8 cellular contexts compared by ENCODE assay signal in the genomic region with DNA sequence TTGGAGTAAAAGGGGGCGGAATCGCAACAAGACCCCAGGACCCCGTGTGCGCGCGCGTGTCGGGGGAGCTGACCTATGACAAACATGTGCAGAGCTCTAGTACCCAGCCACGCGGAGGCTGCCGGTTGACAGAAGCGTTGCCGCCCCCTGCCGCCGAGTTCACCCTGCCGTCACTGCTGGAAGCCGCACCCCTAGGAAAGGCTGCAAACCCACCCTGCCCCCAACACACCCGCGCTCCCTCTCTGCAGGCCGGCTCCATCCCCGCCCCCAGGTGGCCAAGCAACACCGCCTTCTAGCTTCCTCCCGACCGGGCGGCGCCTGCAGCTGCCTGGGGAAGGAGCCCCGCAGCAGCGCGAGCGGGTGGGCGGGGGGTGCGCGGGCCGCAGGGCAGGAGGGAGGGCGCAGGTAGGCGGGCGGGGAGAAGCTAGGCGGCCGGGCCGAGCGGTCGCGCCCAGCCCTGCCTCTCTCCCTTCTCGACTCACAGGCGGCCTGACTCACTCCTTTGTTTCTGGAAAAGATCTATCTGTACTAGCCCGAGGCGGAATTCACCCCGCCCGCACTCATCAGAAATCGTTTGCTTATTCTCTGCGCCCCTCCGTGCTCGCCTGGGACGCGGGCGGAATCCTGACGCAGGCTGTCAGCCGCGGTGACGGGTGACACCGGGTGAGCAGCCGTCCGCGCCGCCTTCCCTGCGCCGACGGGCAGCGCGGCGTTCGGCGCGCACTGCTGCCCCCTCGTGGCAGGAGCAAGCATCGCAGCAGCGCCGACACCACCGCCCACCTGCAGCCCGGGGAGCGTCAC.
DNase-seq lines count a peak whose midpoint lies in the region; ATAC-seq and TF ChIP-seq lines count a peak whose summit lies in the region.

No MANE protein-coding gene starts in this region.

- peak; percentile 79 for ATAC-seq in CD8-positive, alpha-beta T cell
- ATAC-seq in GM19468 (IDR thresholded peaks at IDR 0.05; ENCODE audit: extremely low read depth, unreplicated experiment) = peak; percentile 89
- peak; percentile 98 for ATAC-seq in lung (ENCODE audit: insufficient read depth, low FRiP score)

- POLR2A ChIA-PET in CD8-positive, alpha-beta T cell (lab: Charles Lee) = interaction anchor here (0.9 to 2.0 kb wide), 10 partner anchors 10 to 1570 kb away, joined by 3 to 6 read pairs (median 4); partner anchors contain the start of gene ZBTB20
- POLR2A ChIA-PET in activated CD4-positive, alpha-beta memory T cell treated with anti-CD3 and anti-CD28 coated beads, Interleukin-2, amount 10 ng/mL, durations not matched to agents 7 days and 5 days (lab: Charles Lee) = interaction anchor here (0.8 to 2.0 kb wide), 9 partner anchors 8 to 693 kb away, joined by 3 to 13 read pairs (median 4); partner anchors contain the start of gene ZBTB20

- peak overlapping the region; percentile 67 for H3K4me3 ChIP-seq in CD8-positive, alpha-beta T cell (ENCODE audit: low read depth, low read length)
- H3K4me3 ChIP-seq in ectodermal cell (ENCODE audit: insufficient read depth, low read depth, low read length) = peak overlapping the region; percentile 60
- peak overlapping the region; percentile 58 for H3K4me3 ChIP-seq in lung

- TF ChIP-seq CTCF in CD8-positive, alpha-beta T cell (IDR thresholded peaks at IDR 0.05) = peak; percentile 98
- TF ChIP-seq CTCF in lung (IDR thresholded peaks at IDR 0.05; ENCODE audit: control extremely low read depth, extremely low read depth) = peak; percentile 98

- H3K27me3 ChIP-seq in CD8-positive, alpha-beta T cell (ENCODE audit: insufficient read depth, low read length) = no peaks in the 10 kb centered on the region
- H3K27me3 ChIP-seq in ectodermal cell (ENCODE audit: control insufficient read depth, insufficient read depth, low read length, poor library complexity, severe bottlenecking) (no peaks in the 10 kb centered on the region), lung (ENCODE audit: control insufficient read depth, insufficient read depth) (no peaks in the 10 kb centered on the region)

- H3K4me1 ChIP-seq in CD8-positive, alpha-beta T cell (ENCODE audit: insufficient read depth, low read length) = peaks cover 8% of the 10 kb centered on the region
- no peaks in the 10 kb centered on the region for H3K4me1 ChIP-seq in ectodermal cell (ENCODE audit: control insufficient read depth, insufficient read depth, low read length)
- H3K4me1 ChIP-seq in lung (ENCODE audit: control insufficient read depth in 2 of 2, insufficient read depth in 2 of 2, low read length in 2 of 2) = peaks cover 0 to 4% of the 10 kb centered on the region in 2 donors

- no peaks in the 10 kb centered on the region for H3K9me3 Mint-ChIP-seq in CD8-positive, alpha-beta T cell
- H3K9me3 Mint-ChIP-seq in activated CD4-positive, alpha-beta memory T cell treated with anti-CD3 and anti-CD28 coated beads, Interleukin-2, amount 10 ng/mL, durations not matched to agents 7 days and 5 days = no peaks in the 10 kb centered on the region

- 0 to 1% methylated on average over 81 of the region's 81 CpGs for WGBS in ectodermal cell, 2 experiments
- 0% methylated on average over 80 to 81 of the region's 81 CpGs for WGBS in lung, 2 donors

- H3K27ac ChIP-seq in CD8-positive, alpha-beta T cell (ENCODE audit: low read depth, low read length) = peak overlapping the region; percentile 95
- H3K27ac ChIP-seq in ectodermal cell (ENCODE audit: insufficient read depth, low read depth, low read length, poor library complexity, severe bottlenecking) (peak overlapping the region; percentile 84), lung (ENCODE audit: low read depth in 1 of 2, low read length in 1 of 2) (peak overlapping the region; percentile 83 to 88)

- intact Hi-C loops in CD8-positive, alpha-beta T cell (cut with DNase I, micrococcal nuclease) = loop anchor here (1.0 to 10.0 kb wide), 16 partner anchors 31 to 1839 kb away; partner anchors contain the start of genes ZDHHC23 (in 2 of the 2), CCDC191 (in 1 of the 2), QTRT2 (in 1 of the 2) and ZBTB20 (in 1 of the 2)

- DNase-seq in CD8-positive, alpha-beta T cell = peak; percentile 85 to 96 (median 92)
- peak; percentile 89 for DNase-seq in HPDE6-E6E7 (ENCODE audit: extremely low spot score)
- DNase-seq in NCI-H82 treated with DMSO at 0.1 percent for 48 hours (lab: John Stamatoyannopoulos, UW; ENCODE audit: unreplicated experiment) = peak; percentile 91
- DNase-seq in activated CD4-positive, alpha-beta memory T cell treated with anti-CD3 and anti-CD28 coated beads, Interleukin-2, amount 10 ng/mL, durations not matched to agents 7 days and 5 days = peak; percentile 87
- DNase-seq in lung (ENCODE audit: low spot score) = peak; percentile 91
- DNase-seq in stimulated activated CD4-positive, alpha-beta T cell treated with anti-CD3 and anti-CD28 coated beads, TNF-alpha, amount 100 ng/mL, for 24 hours (ENCODE audit: low read depth in 3 of 3) = peak; percentile 80 to 88 (median 82)

- H3K4me3 Mint-ChIP-seq in CD8-positive, alpha-beta T cell = peak overlapping the region; percentile 79
- H3K4me3 Mint-ChIP-seq in activated CD4-positive, alpha-beta memory T cell treated with anti-CD3 and anti-CD28 coated beads, Interleukin-2, amount 10 ng/mL, durations not matched to agents 7 days and 5 days = peak overlapping the region; percentile 88

- H3K36me3 Mint-ChIP-seq in CD8-positive, alpha-beta T cell = no peaks in the 10 kb centered on the region
- no peaks in the 10 kb centered on the region for H3K36me3 Mint-ChIP-seq in activated CD4-positive, alpha-beta memory T cell treated with anti-CD3 and anti-CD28 coated beads, Interleukin-2, amount 10 ng/mL, durations not matched to agents 7 days and 5 days (ENCODE audit: low read depth)

- H3K9me3 ChIP-seq in CD8-positive, alpha-beta T cell (ENCODE audit: low read length) = no peaks in the 10 kb centered on the region
- H3K9me3 ChIP-seq in ectodermal cell (ENCODE audit: control insufficient read depth, low read length) (no peaks in the 10 kb centered on the region), lung (ENCODE audit: control insufficient read depth in 2 of 2, insufficient read depth in 1 of 2, low read length in 1 of 2) (no peaks in the 10 kb centered on the region)

- no peaks in the 10 kb centered on the region for H3K36me3 ChIP-seq in CD8-positive, alpha-beta T cell (ENCODE audit: insufficient read depth, low read length)
- no peaks in the 10 kb centered on the region for H3K36me3 ChIP-seq in ectodermal cell (ENCODE audit: control insufficient read depth, insufficient read depth, low read length)
- H3K36me3 ChIP-seq in lung (ENCODE audit: control insufficient read depth in 2 of 2, insufficient read depth in 2 of 2, low read length in 2 of 2) = no peaks in the 10 kb centered on the region

- H3K4me1 Mint-ChIP-seq in CD8-positive, alpha-beta T cell (ENCODE audit: low read depth) = peaks cover 15% of the 10 kb centered on the region
- peaks cover 21% of the 10 kb centered on the region for H3K4me1 Mint-ChIP-seq in activated CD4-positive, alpha-beta memory T cell treated with anti-CD3 and anti-CD28 coated beads, Interleukin-2, amount 10 ng/mL, durations not matched to agents 7 days and 5 days

- H3K27ac Mint-ChIP-seq in CD8-positive, alpha-beta T cell = peak overlapping the region; percentile 97
- peak overlapping the region; percentile 93 for H3K27ac Mint-ChIP-seq in activated CD4-positive, alpha-beta memory T cell treated with anti-CD3 and anti-CD28 coated beads, Interleukin-2, amount 10 ng/mL, durations not matched to agents 7 days and 5 days

- no peaks in the 10 kb centered on the region for H3K27me3 Mint-ChIP-seq in CD8-positive, alpha-beta T cell (ENCODE audit: low read depth)
- H3K27me3 Mint-ChIP-seq in activated CD4-positive, alpha-beta memory T cell treated with anti-CD3 and anti-CD28 coated beads, Interleukin-2, amount 10 ng/mL, durations not matched to agents 7 days and 5 days = peaks cover 4% of the 10 kb centered on the region

- CTCF ChIA-PET in CD8-positive, alpha-beta T cell (lab: Charles Lee) = interaction anchor here (0.6 to 3.0 kb wide), 26 partner anchors 8 to 693 kb away, joined by 3 to 11 read pairs (median 4); partner anchors contain the start of gene ZBTB20
- CTCF ChIA-PET in activated CD4-positive, alpha-beta memory T cell treated with anti-CD3 and anti-CD28 coated beads, Interleukin-2, amount 10 ng/mL, durations not matched to agents 7 days and 5 days (lab: Charles Lee) = interaction anchor here (0.8 to 4.0 kb wide), 31 partner anchors 8 to 952 kb away, joined by 3 to 38 read pairs (median 4); no protein-coding TSS in a partner anchor

Comparison
In these comparisons a context has a peak if more than half of its experiments do, and no peak if none do; other contexts are left out.
1. Peak in every context shown above with its lines: DNase-seq, ATAC-seq, H3K4me3 ChIP-seq and H3K27ac ChIP-seq.